ENCODE assay signal across 7 cellular contexts in genomic region chr2:139905624-139906023, GRCh38.
"Had no signal": no experiment of that assay in that cellular context is flagged by ENCODE, and none has a peak within 500 bp of the region (broad histone marks: within the 10 kb centered on the region; RNA-seq: fewer than 3 reads in every experiment).

No MANE protein-coding gene starts in this region.

- H3K4me3 ChIP-seq: K562 had no signal

- FAIRE-seq: HTR-8/SVneo, K562 had no signal

- H3K27ac ChIP-seq: HL-60, KMS-11 had no signal

- H3K9ac ChIP-seq: KMS-11 had no signal

- H3K4me2 ChIP-seq: KMS-11 had no signal

- ATAC-seq: K562 had no signal

- DNase-seq: IMR-90, KBM-7, KG1 had no signal
